ENCODE assay signal across 1 cellular context in the genomic region with DNA sequence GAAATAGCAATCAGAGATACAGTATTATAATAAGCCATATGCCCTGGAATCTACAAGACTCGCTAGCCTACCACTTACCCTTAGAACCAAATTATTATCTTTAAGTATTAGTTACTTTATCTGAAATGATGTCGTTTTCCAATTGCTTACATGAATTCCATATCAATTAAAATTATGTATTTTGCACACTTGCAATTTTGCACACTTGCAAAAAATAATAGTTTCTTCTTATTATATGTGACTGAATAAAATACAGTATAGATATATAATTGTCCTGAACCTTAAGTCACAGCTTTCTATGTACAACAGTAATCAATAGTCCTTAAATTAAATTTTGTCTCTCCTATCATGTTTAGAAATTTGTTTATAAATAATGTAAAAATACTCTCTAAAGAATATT.
A peak's percentile ranks its signal among the peaks of the same experiment; 100 is the strongest.
TF ChIP-seq lines count a peak whose summit lies in the region.

No MANE protein-coding gene starts in this region.

TF ChIP-seq in HepG2, 621 proteins besides CTCF, POLR2A, EP300 and RAD21 (continued from another document):
- TF ChIP-seq HMGXB3 (CRISPR knock-in tag; IDR thresholded peaks at IDR 0.05; ENCODE audit: borderline replicate concordance) (no peak), ZNF451 (CRISPR knock-in tag; IDR thresholded peaks at IDR 0.05) (no peak), MAFF (IDR thresholded peaks at IDR 0.05; ENCODE audit: low read depth, low read length) (peak; percentile 52; the same call in 1 of the 2 replicates)
